ENCODE assay signal across 13 cellular contexts in the genomic region with DNA sequence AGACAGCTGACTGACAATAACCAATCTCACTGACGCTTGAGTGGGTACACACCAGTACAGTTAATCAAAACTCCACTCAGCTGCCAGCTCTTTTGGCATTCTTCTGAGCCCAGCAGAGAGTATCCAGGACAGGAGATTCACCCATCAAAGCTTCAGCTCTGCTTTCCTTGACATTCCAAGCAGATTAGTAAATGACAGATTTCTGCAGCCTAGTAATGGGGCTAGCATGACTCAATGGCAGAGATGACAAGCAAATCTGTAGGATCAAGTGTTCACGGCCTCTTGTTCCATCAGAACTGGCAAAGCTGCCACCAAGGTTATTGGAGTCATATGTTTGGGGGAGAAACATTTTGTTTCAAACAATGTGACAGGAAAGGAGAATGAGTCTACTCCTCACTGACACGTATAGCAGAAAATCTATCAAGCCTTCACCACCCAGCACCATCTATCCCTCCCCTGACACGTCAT.
DNase-seq lines count a peak whose midpoint lies in the region; ATAC-seq, FAIRE-seq and TF ChIP-seq lines count a peak whose summit lies in the region.
"Had no signal": no experiment of that assay in that cellular context is flagged by ENCODE, and none has a peak within 500 bp of the region (broad histone marks: within the 10 kb centered on the region; RNA-seq: fewer than 3 reads in every experiment).

No MANE protein-coding gene starts in this region.

- H3K79me2 ChIP-seq in endothelial cell of umbilical vein (ENCODE audit: control insufficient read depth, insufficient read depth, low read length) (no peaks in the 10 kb centered on the region), neural progenitor cell (ENCODE audit: low read depth) (no peaks in the 10 kb centered on the region)

- H4K20me1 ChIP-seq in endothelial cell of umbilical vein (replicated peaks; ENCODE audit: control insufficient read depth, extremely low read depth, insufficient read depth, low read length) (no peaks in the 10 kb centered on the region), neural progenitor cell (ENCODE audit: low read depth) (no peaks in the 10 kb centered on the region)

- in situ Hi-C loops in Caki2 (cut with HindIII; ENCODE audit: low pct_unique_long_range_greater_than_20kb, low sequenced_read_pairs), result no loop called here

- H3K27ac Mint-ChIP-seq in neural progenitor cell, result no peak overlapping the region
- H3K27ac Mint-ChIP-seq: activated naive CD8-positive, alpha-beta T cell treated with anti-CD3 and anti-CD28 coated beads, Interleukin-2, amount 10 ng/mL, durations not matched to agents 7 days and 5 days had no signal

- POLR2A ChIA-PET in endothelial cell of umbilical vein (lab: Charles Lee), result no interaction called here

- intact Hi-C loops in endothelial cell of umbilical vein (cut with micrococcal nuclease), result no loop called here

- peaks cover 72% of the 10 kb centered on the region for H3K4me1 ChIP-seq in endothelial cell of umbilical vein (ENCODE audit: control insufficient read depth, extremely low read depth, insufficient read depth, low read length)
- H3K4me1 ChIP-seq in neural progenitor cell, result peaks cover 13% of the 10 kb centered on the region
- H3K4me1 ChIP-seq: gastroesophageal sphincter had no signal

- BruUV-seq in endothelial cell of umbilical vein (replicated peaks; lab: Mats Ljungman, UMichigan), result no TSS peak

- H3K4me3 ChIP-seq in endothelial cell of umbilical vein (replicated peaks in 1 of 3; ENCODE audit: insufficient read depth in 1 of 3, low read depth in 1 of 3, low read length in 3 of 3) (no peak overlapping the region), neural progenitor cell (no peak overlapping the region)
- H3K4me3 ChIP-seq: gastroesophageal sphincter, mucosa of descending colon had no signal

- H3K27me3 ChIP-seq in endothelial cell of umbilical vein (ENCODE audit: control insufficient read depth in 2 of 2, insufficient read depth in 2 of 2, low read length in 2 of 2) (no peaks in the 10 kb centered on the region), neural progenitor cell (no peaks in the 10 kb centered on the region)
- H3K27me3 ChIP-seq: gastroesophageal sphincter had no signal

- no peaks in the 10 kb centered on the region for H3K9me3 Mint-ChIP-seq in neural progenitor cell
- H3K9me3 Mint-ChIP-seq: activated naive CD8-positive, alpha-beta T cell treated with anti-CD3 and anti-CD28 coated beads, Interleukin-2, amount 10 ng/mL, durations not matched to agents 7 days and 5 days had no signal

- no peaks in the 10 kb centered on the region for H3K36me3 Mint-ChIP-seq in neural progenitor cell
- H3K36me3 Mint-ChIP-seq: activated naive CD8-positive, alpha-beta T cell treated with anti-CD3 and anti-CD28 coated beads, Interleukin-2, amount 10 ng/mL, durations not matched to agents 7 days and 5 days had no signal

- H3K4me1 Mint-ChIP-seq in neural progenitor cell, result peaks cover 10% of the 10 kb centered on the region
- H3K4me1 Mint-ChIP-seq: activated naive CD8-positive, alpha-beta T cell treated with anti-CD3 and anti-CD28 coated beads, Interleukin-2, amount 10 ng/mL, durations not matched to agents 7 days and 5 days had no signal

- H3K9me1 ChIP-seq in endothelial cell of umbilical vein (replicated peaks; ENCODE audit: control insufficient read depth, extremely low read depth, insufficient read depth, low read length), result no peaks in the 10 kb centered on the region

- TF ChIP-seq CTCF in endothelial cell of umbilical vein (IDR thresholded peaks at IDR 0.05; ENCODE audit: extremely low read depth in 1 of 2, insufficient read depth in 1 of 2, low read depth in 1 of 2, low read length in 2 of 2), result no peak
- no peak for TF ChIP-seq CTCF in neural progenitor cell (IDR thresholded peaks at IDR 0.05)

- H3K4me2 ChIP-seq in endothelial cell of umbilical vein (ENCODE audit: insufficient read depth, low read length), result peak overlapping the region; percentile 34
- peak overlapping the region; percentile 20 for H3K4me2 ChIP-seq in neural progenitor cell

- H3K27ac ChIP-seq in endothelial cell of umbilical vein (ENCODE audit: insufficient read depth, low read depth, low read length) (peak overlapping the region; percentile 95), neural progenitor cell (no peak overlapping the region), substantia nigra (ENCODE audit: low read depth, low read length, poor library complexity, severe bottlenecking) (no peak overlapping the region)
- H3K27ac ChIP-seq: gastroesophageal sphincter had no signal

- no peak for ATAC-seq in HG03139 (IDR thresholded peaks at IDR 0.05; ENCODE audit: unreplicated experiment)
- ATAC-seq: gastroesophageal sphincter, mucosa of descending colon had no signal

- peak; percentile 42 for TF ChIP-seq POLR2A in endothelial cell of umbilical vein (IDR thresholded peaks at IDR 0.05; ENCODE audit: low read depth, low read length)

- H3K9ac ChIP-seq in endothelial cell of umbilical vein (replicated peaks; ENCODE audit: extremely low read depth, insufficient read depth, low read length), result peak overlapping the region; percentile 82
- no peak overlapping the region for H3K9ac ChIP-seq in neural progenitor cell

- peak; percentile 63 for FAIRE-seq in endothelial cell of umbilical vein (lab: Jason Lieb, UNC)

- H3F3A ChIP-seq in neural progenitor cell (ENCODE audit: low read depth), result no peaks in the 10 kb centered on the region

- H3K27me3 Mint-ChIP-seq in neural progenitor cell (ENCODE audit: insufficient read depth, low read depth), result no peaks in the 10 kb centered on the region

- H2AFZ ChIP-seq in endothelial cell of umbilical vein (ENCODE audit: low read depth, low read length) (peak overlapping the region; percentile 1), neural progenitor cell (replicated peaks) (peak overlapping the region; percentile 67)

- DNase-seq in Caki2 (ENCODE audit: low read depth) (peak; percentile 63), NCI-H446 (lab: John Stamatoyannopoulos, UW) (peak; percentile 14 to 74), endothelial cell of umbilical vein (ENCODE audit: low read depth, low spot score) (peak; percentile 75), neural progenitor cell (ENCODE audit: low spot score) (peak; percentile 28), substantia nigra (lab: John Stamatoyannopoulos, UW) (no peak), NCI-H345 (lab: John Stamatoyannopoulos, UW) (no peak)
- DNase-seq in activated T-cell treated with anti-CD3 and anti-CD28 coated beads, Interleukin-2, amount 50 U/mL, for 1 hour, result no peak
- DNase-seq: activated CD4-positive, alpha-beta T cell treated with anti-CD3 and anti-CD28 coated beads for 48 hours; activated naive CD8-positive, alpha-beta T cell treated with anti-CD3 and anti-CD28 coated beads, Interleukin-2, amount 10 ng/mL, durations not matched to agents 7 days and 5 days; mucosa of descending colon; NCI-H1105 had no signal

- H3K9me3 ChIP-seq in endothelial cell of umbilical vein (replicated peaks; ENCODE audit: control insufficient read depth, insufficient read depth, low read length) (no peaks in the 10 kb centered on the region), neural progenitor cell (ENCODE audit: low read depth) (no peaks in the 10 kb centered on the region)
- H3K9me3 ChIP-seq: gastroesophageal sphincter, mucosa of descending colon had no signal

- H3K4me3 Mint-ChIP-seq in neural progenitor cell, result no peak overlapping the region
- H3K4me3 Mint-ChIP-seq: activated naive CD8-positive, alpha-beta T cell treated with anti-CD3 and anti-CD28 coated beads, Interleukin-2, amount 10 ng/mL, durations not matched to agents 7 days and 5 days had no signal

- H3K36me3 ChIP-seq in endothelial cell of umbilical vein (ENCODE audit: control insufficient read depth in 2 of 2, extremely low read depth in 1 of 2, insufficient read depth in 2 of 2, low read length in 2 of 2) (no peaks in the 10 kb centered on the region), neural progenitor cell (no peaks in the 10 kb centered on the region)
- H3K36me3 ChIP-seq: gastroesophageal sphincter had no signal

- dilution Hi-C loops in endothelial cell of umbilical vein (cut with MboI; ENCODE audit: extremely low pct_ligation_motif_present, low sequenced_read_pairs), result no loop called here

- CTCF ChIA-PET in endothelial cell of umbilical vein (lab: Charles Lee), result interaction anchor here (0.8 to 1.7 kb wide), 8 partner anchors 9 to 103 kb away, joined by 3 to 14 read pairs (median 4); no protein-coding TSS in a partner anchor

TF ChIP-seq in endothelial cell of umbilical vein, 7 proteins besides CTCF, POLR2A, EP300 and RAD21:
- TF ChIP-seq FOS (IDR thresholded peaks at IDR 0.05; ENCODE audit: borderline replicate concordance, insufficient read depth, low read length) (peak; percentile 94), POLR2AphosphoS5 (IDR thresholded peaks at IDR 0.05; ENCODE audit: insufficient read depth, low read depth, low read length) (peak; percentile 43), MAX (IDR thresholded peaks at IDR 0.05; ENCODE audit: insufficient read depth, insufficient read length) (no peak), MYC (IDR thresholded peaks at IDR 0.05; ENCODE audit: low read depth, low read length) (no peak), GATA2 (IDR thresholded peaks at IDR 0.05; ENCODE audit: insufficient read depth, insufficient read length, low read depth, low read length) (peak; percentile 81), JUN (IDR thresholded peaks at IDR 0.05; ENCODE audit: borderline replicate concordance, insufficient read depth, insufficient read length, low read depth) (peak; percentile 70), EZH2 (IDR thresholded peaks at IDR 0.05; ENCODE audit: borderline replicate concordance, low read depth, low read length, severe bottlenecking) (no peak)

Comparison
In these comparisons a context has a peak if more than half of its experiments do, and no peak if none do; other contexts are left out.
1. DNase-seq: peak in Caki2 (single experiment), NCI-H446 (2 of 2), endothelial cell of umbilical vein (single experiment) and neural progenitor cell (single experiment); none in substantia nigra (0 of 49), NCI-H345 (single experiment) and activated T-cell treated with anti-CD3 and anti-CD28 coated beads, Interleukin-2, amount 50 U/mL, for 1 hour (single experiment).